9 cellular contexts compared by ENCODE assay signal in genomic region chr5:84287964-84288363, GRCh38.
DNase-seq lines count a peak whose midpoint lies in the region; ATAC-seq and TF ChIP-seq lines count a peak whose summit lies in the region.
"Had no signal": no experiment of that assay in that cellular context is flagged by ENCODE, and none has a peak within 500 bp of the region (broad histone marks: within the 10 kb centered on the region; RNA-seq: fewer than 3 reads in every experiment).

No MANE protein-coding gene starts in this region.

- intact Hi-C loops in CD14-positive monocyte (cut with micrococcal nuclease): no loop called here

- TF ChIP-seq CTCF in AG10803 (conservative IDR thresholded peaks at IDR 0.05; ENCODE audit: low read length) (no peak), coronary artery (IDR thresholded peaks at IDR 0.05) (no peak), CD14-positive monocyte (IDR thresholded peaks at IDR 0.05) (no peak)

- no peak overlapping the region for H3K4me3 Mint-ChIP-seq in CD14-positive monocyte

- peak overlapping the region in 1 of 2 donors; percentile 16 for H3K27ac ChIP-seq in coronary artery
- H3K27ac ChIP-seq: ovary had no signal

- peak; percentile 94 for ATAC-seq in GM21786 (IDR thresholded peaks at IDR 0.05; ENCODE audit: unreplicated experiment)

- peaks cover 22% of the 10 kb centered on the region for H3K4me1 Mint-ChIP-seq in CD14-positive monocyte

- H3K4me3 ChIP-seq in AG10803 (ENCODE audit: low read length) (no peak overlapping the region), coronary artery (peak overlapping the region; percentile 7)
- H3K4me3 ChIP-seq: ovary had no signal

- H3K27me3 Mint-ChIP-seq in CD14-positive monocyte (ENCODE audit: low read depth in 3 of 3): peaks cover 0 to 3% (median 1%) of the 10 kb centered on the region in 3 donors

- H3K27ac Mint-ChIP-seq in CD14-positive monocyte: peak overlapping the region in 2 of 7 donors; percentile 0 to 52

- H3K36me3 Mint-ChIP-seq in CD14-positive monocyte: no peaks in the 10 kb centered on the region

- peaks cover 0 to 6% (median 3%) of the 10 kb centered on the region in 7 donors for H3K9me3 Mint-ChIP-seq in CD14-positive monocyte

- DNase-seq in AG10803 (ENCODE audit: low read depth) (peak; percentile 65), LoVo (ENCODE audit: low spot score) (peak; percentile 15), coronary artery (ENCODE audit: low spot score) (no peak), NCI-H1105 (lab: John Stamatoyannopoulos, UW) (no peak), DMS114 treated with DMSO at 0.1 percent for 48 hours (lab: John Stamatoyannopoulos, UW; ENCODE audit: unreplicated experiment) (no peak), NK-92 (lab: John Stamatoyannopoulos, UW; ENCODE audit: unreplicated experiment) (no peak), CD14-positive monocyte (ENCODE audit: low spot score) (no peak)
- DNase-seq: ovary had no signal

Comparison
In these comparisons a context has a peak if more than half of its experiments do, and no peak if none do; other contexts are left out.
1. DNase-seq: peak in AG10803 (single experiment) and LoVo (single experiment); none in coronary artery (single experiment), NCI-H1105 (single experiment), DMS114 treated with DMSO at 0.1 percent for 48 hours (single experiment), NK-92 (single experiment) and CD14-positive monocyte (single experiment).